2 cellular contexts compared by ENCODE assay signal in the genomic region with DNA sequence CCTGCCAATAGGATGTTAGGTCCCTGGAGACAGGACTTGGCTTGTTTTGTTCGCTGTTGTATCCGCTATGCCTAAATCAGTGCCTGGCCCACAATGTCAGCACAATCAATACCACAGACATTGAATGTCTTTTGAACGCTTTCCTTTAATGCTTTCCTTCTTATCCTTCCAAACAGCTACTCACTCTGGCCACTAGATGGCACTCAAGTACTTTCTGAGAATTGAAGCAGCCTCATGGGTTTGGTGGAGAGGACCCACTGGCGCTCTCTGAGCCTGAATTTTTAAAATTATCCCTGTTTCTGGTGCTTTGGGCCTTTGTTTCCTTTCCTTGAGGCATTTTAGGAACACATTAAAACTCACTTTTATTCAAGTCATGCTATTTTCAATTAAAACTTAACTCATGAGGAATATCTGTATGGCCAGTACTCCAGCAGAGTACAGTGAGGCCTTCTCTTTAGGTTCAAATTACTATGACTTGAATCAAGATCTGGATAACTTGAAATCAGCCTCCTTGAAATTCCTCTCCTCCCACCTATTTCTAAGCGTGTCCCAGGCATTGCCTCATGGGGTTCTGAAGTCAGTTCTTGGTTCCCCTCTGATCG.
TF ChIP-seq lines count a peak whose summit lies in the region.

No MANE protein-coding gene starts in this region.

TF ChIP-seq in WTC11, 78 proteins besides CTCF, POLR2A, EP300 and RAD21:
- TF ChIP-seq ZNF232 (CRISPR knock-in tag; IDR thresholded peaks at IDR 0.05) = no peak
- TF ChIP-seq, protein P1, sequence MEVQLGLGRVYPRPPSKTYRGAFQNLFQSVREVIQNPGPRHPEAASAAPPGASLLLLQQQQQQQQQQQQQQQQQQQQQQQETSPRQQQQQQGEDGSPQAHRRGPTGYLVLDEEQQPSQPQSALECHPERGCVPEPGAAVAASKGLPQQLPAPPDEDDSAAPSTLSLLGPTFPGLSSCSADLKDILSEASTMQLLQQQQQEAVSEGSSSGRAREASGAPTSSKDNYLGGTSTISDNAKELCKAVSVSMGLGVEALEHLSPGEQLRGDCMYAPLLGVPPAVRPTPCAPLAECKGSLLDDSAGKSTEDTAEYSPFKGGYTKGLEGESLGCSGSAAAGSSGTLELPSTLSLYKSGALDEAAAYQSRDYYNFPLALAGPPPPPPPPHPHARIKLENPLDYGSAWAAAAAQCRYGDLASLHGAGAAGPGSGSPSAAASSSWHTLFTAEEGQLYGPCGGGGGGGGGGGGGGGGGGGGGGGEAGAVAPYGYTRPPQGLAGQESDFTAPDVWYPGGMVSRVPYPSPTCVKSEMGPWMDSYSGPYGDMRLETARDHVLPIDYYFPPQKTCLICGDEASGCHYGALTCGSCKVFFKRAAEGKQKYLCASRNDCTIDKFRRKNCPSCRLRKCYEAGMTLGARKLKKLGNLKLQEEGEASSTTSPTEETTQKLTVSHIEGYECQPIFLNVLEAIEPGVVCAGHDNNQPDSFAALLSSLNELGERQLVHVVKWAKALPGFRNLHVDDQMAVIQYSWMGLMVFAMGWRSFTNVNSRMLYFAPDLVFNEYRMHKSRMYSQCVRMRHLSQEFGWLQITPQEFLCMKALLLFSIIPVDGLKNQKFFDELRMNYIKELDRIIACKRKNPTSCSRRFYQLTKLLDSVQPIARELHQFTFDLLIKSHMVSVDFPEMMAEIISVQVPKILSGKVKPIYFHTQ (CRISPR knock-in tag; IDR thresholded peaks at IDR 0.05) = no peak
- TF ChIP-seq PRRX2 (CRISPR knock-in tag; IDR thresholded peaks at IDR 0.05) = no peak
- no peak for TF ChIP-seq GRHL2 (CRISPR knock-in tag; IDR thresholded peaks at IDR 0.05; ENCODE audit: insufficient replicate concordance, severe bottlenecking)
- TF ChIP-seq ZNF121 (CRISPR knock-in tag; IDR thresholded peaks at IDR 0.05) = no peak
- no peak for TF ChIP-seq NR3C1 (CRISPR knock-in tag; conservative IDR thresholded peaks at IDR 0.05; ENCODE audit: low read depth)
- TF ChIP-seq, protein P2, sequence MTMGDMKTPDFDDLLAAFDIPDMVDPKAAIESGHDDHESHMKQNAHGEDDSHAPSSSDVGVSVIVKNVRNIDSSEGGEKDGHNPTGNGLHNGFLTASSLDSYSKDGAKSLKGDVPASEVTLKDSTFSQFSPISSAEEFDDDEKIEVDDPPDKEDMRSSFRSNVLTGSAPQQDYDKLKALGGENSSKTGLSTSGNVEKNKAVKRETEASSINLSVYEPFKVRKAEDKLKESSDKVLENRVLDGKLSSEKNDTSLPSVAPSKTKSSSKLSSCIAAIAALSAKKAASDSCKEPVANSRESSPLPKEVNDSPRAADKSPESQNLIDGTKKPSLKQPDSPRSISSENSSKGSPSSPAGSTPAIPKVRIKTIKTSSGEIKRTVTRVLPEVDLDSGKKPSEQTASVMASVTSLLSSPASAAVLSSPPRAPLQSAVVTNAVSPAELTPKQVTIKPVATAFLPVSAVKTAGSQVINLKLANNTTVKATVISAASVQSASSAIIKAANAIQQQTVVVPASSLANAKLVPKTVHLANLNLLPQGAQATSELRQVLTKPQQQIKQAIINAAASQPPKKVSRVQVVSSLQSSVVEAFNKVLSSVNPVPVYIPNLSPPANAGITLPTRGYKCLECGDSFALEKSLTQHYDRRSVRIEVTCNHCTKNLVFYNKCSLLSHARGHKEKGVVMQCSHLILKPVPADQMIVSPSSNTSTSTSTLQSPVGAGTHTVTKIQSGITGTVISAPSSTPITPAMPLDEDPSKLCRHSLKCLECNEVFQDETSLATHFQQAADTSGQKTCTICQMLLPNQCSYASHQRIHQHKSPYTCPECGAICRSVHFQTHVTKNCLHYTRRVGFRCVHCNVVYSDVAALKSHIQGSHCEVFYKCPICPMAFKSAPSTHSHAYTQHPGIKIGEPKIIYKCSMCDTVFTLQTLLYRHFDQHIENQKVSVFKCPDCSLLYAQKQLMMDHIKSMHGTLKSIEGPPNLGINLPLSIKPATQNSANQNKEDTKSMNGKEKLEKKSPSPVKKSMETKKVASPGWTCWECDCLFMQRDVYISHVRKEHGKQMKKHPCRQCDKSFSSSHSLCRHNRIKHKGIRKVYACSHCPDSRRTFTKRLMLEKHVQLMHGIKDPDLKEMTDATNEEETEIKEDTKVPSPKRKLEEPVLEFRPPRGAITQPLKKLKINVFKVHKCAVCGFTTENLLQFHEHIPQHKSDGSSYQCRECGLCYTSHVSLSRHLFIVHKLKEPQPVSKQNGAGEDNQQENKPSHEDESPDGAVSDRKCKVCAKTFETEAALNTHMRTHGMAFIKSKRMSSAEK (CRISPR knock-in tag; IDR thresholded peaks at IDR 0.05; ENCODE audit: borderline replicate concordance) = no peak
- TF ChIP-seq TCF7 (CRISPR knock-in tag; IDR thresholded peaks at IDR 0.05; ENCODE audit: low read depth) = no peak
- TF ChIP-seq, protein P3, sequence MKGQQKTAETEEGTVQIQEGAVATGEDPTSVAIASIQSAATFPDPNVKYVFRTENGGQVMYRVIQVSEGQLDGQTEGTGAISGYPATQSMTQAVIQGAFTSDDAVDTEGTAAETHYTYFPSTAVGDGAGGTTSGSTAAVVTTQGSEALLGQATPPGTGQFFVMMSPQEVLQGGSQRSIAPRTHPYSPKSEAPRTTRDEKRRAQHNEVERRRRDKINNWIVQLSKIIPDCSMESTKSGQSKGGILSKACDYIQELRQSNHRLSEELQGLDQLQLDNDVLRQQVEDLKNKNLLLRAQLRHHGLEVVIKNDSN (CRISPR knock-in tag; IDR thresholded peaks at IDR 0.05) = no peak
- no peak for TF ChIP-seq KAT7 (CRISPR knock-in tag; IDR thresholded peaks at IDR 0.05; ENCODE audit: borderline replicate concordance)
TF ChIP-seq in WTC11: peak in this region for 0.

TF ChIP-seq in H1, 55 proteins besides CTCF, POLR2A, EP300 and RAD21:
- TF ChIP-seq HDAC2 (IDR thresholded peaks at IDR 0.05; ENCODE audit: borderline replicate concordance in 1 of 2, low read depth in 2 of 2, low read length in 2 of 2) (no peak), RFX5 (IDR thresholded peaks at IDR 0.05; ENCODE audit: borderline replicate concordance, low read depth, low read length) (no peak), POU5F1 (IDR thresholded peaks at IDR 0.05; ENCODE audit: low read depth, low read length) (no peak), SUZ12 (IDR thresholded peaks at IDR 0.05; ENCODE audit: low read length) (no peak), TCF12 (IDR thresholded peaks at IDR 0.05; ENCODE audit: low read depth, low read length) (no peak), ZNF274 (IDR thresholded peaks at IDR 0.05; ENCODE audit: borderline replicate concordance, extremely low read depth, low read length) (no peak), BCL11A (IDR thresholded peaks at IDR 0.05; ENCODE audit: low read depth in 2 of 2, low read length in 2 of 2) (no peak), SP4 (IDR thresholded peaks at IDR 0.05; ENCODE audit: low read length) (no peak), KDM4A (IDR thresholded peaks at IDR 0.05; ENCODE audit: low read depth, low read length, severe bottlenecking) (no peak), CHD1 (IDR thresholded peaks at IDR 0.05; ENCODE audit: low read depth, low read length) (no peak), YY1 (IDR thresholded peaks at IDR 0.05; ENCODE audit: low read depth, low read length) (no peak), HDAC6 (IDR thresholded peaks at IDR 0.05; ENCODE audit: low read depth, low read length) (no peak), CHD2 (IDR thresholded peaks at IDR 0.05; ENCODE audit: low read length) (no peak), NRF1 (IDR thresholded peaks at IDR 0.05; ENCODE audit: low read depth, low read length) (no peak), PHF8 (conservative IDR thresholded peaks at IDR 0.05; ENCODE audit: low read depth, low read length) (no peak), POLR2AphosphoS5 (IDR thresholded peaks at IDR 0.05; ENCODE audit: low read depth, low read length) (no peak)
- TF ChIP-seq, protein P4, sequence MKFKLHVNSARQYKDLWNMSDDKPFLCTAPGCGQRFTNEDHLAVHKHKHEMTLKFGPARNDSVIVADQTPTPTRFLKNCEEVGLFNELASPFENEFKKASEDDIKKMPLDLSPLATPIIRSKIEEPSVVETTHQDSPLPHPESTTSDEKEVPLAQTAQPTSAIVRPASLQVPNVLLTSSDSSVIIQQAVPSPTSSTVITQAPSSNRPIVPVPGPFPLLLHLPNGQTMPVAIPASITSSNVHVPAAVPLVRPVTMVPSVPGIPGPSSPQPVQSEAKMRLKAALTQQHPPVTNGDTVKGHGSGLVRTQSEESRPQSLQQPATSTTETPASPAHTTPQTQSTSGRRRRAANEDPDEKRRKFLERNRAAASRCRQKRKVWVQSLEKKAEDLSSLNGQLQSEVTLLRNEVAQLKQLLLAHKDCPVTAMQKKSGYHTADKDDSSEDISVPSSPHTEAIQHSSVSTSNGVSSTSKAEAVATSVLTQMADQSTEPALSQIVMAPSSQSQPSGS (IDR thresholded peaks at IDR 0.05; ENCODE audit: low read length) = no peak
- TF ChIP-seq, protein P5, sequence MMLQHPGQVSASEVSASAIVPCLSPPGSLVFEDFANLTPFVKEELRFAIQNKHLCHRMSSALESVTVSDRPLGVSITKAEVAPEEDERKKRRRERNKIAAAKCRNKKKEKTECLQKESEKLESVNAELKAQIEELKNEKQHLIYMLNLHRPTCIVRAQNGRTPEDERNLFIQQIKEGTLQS (IDR thresholded peaks at IDR 0.05; ENCODE audit: insufficient read depth, low read depth, low read length) = no peak
TF ChIP-seq in H1: peak in this region for 0.
